Comparison of ENCODE assay signal across 12 cellular contexts in genomic region chr11:102319544-102319943, GRCh38. TPM values are rescaled to one million over a fixed set of nuclear protein-coding genes. Genes with fewer than 3 reads are reported as not detected.
A peak's percentile ranks its signal among the peaks of the same experiment; 100 is the strongest.
DNase-seq lines count a peak whose midpoint lies in the region; ATAC-seq and TF ChIP-seq lines count a peak whose summit lies in the region.
"Had no signal": no experiment of that assay in that cellular context is flagged by ENCODE, and none has a peak within 500 bp of the region (broad histone marks: within the 10 kb centered on the region; RNA-seq: fewer than 3 reads in every experiment).

No MANE protein-coding gene starts in this region.

- H3K9me2 ChIP-seq in MM.1S (replicated peaks; ENCODE audit: insufficient read depth, low read length), result no peaks in the 10 kb centered on the region

- no peak for DNase-seq in activated CD4-positive, alpha-beta T cell treated with anti-CD3 and anti-CD28 coated beads, Interleukin-2, amount 10 ng/mL, durations not matched to agents 7 days and 5 days
- DNase-seq in activated CD4-positive, alpha-beta T cell treated with anti-CD3 and anti-CD28 coated beads, Interleukin-2, amount 50 U/mL, for 48 hours, result no peak
- DNase-seq in MM.1S, result no peak
- DNase-seq in coronary artery (ENCODE audit: low spot score), result no peak
- DNase-seq in stimulated activated naive CD8-positive, alpha-beta T cell treated with anti-CD3 and anti-CD28 coated beads, Interleukin-15, amount 100 ng/mL, for 72 hours, result no peak
- DNase-seq in endodermal cell, result no peak
- DNase-seq: ACHN, mucosa of descending colon, retina had no signal

- peaks cover 28% of the 10 kb centered on the region for H3F3A ChIP-seq in MM.1S (ENCODE audit: insufficient read depth, low read length)

- TF ChIP-seq CTCF in MM.1S (IDR thresholded peaks at IDR 0.05; ENCODE audit: low read length) (no peak), coronary artery (IDR thresholded peaks at IDR 0.05) (no peak), endodermal cell (conservative IDR thresholded peaks at IDR 0.05) (no peak)

- CTCF ChIA-PET in activated CD4-positive, alpha-beta T cell treated with anti-CD3 and anti-CD28 coated beads, Interleukin-2, amount 10 ng/mL, durations not matched to agents 7 days and 5 days (lab: Charles Lee), result interaction anchor here (0.7 to 4.8 kb wide), 6 partner anchors 9 to 31 kb away, joined by 3 to 28 read pairs (median 8); no protein-coding TSS in a partner anchor

- H3K4me2 ChIP-seq in MM.1S (ENCODE audit: low read depth, low read length), result peak overlapping the region; percentile 90

- peak overlapping the region; percentile 57 for H3K4me3 ChIP-seq in MM.1S (ENCODE audit: low read length)
- H3K4me3 ChIP-seq in coronary artery, result no peak overlapping the region
- H3K4me3 ChIP-seq in endodermal cell (ENCODE audit: low read length), result no peak overlapping the region
- H3K4me3 ChIP-seq: mucosa of descending colon, thoracic aorta had no signal

- H3K9me3 ChIP-seq in MM.1S (replicated peaks; ENCODE audit: insufficient read depth, low read length), result no peaks in the 10 kb centered on the region
- H3K9me3 ChIP-seq in endodermal cell (ENCODE audit: control insufficient read depth, low read length), result no peaks in the 10 kb centered on the region
- H3K9me3 ChIP-seq: mucosa of descending colon, thoracic aorta had no signal

- no peaks in the 10 kb centered on the region for H4K20me1 ChIP-seq in MM.1S (ENCODE audit: insufficient read depth, low read length)

- H3K27ac Mint-ChIP-seq in activated CD4-positive, alpha-beta T cell treated with anti-CD3 and anti-CD28 coated beads, Interleukin-2, amount 10 ng/mL, durations not matched to agents 7 days and 5 days, result peak overlapping the region; percentile 90
- H3K27ac Mint-ChIP-seq in stimulated activated naive CD8-positive, alpha-beta T cell treated with anti-CD3 and anti-CD28 coated beads, Interleukin-15, amount 100 ng/mL, for 72 hours, result peak overlapping the region; percentile 81 to 85
- no peak overlapping the region for H3K27ac Mint-ChIP-seq in endodermal cell

- H3K79me2 ChIP-seq in MM.1S (ENCODE audit: low read length), result peaks cover 68% of the 10 kb centered on the region

- H3K27ac ChIP-seq in MM.1S (ENCODE audit: low read length) (peak overlapping the region; percentile 47; the same call in 1 of the 2 replicates), coronary artery (peak overlapping the region; percentile 25 to 50), endodermal cell (ENCODE audit: low read depth, low read length) (no peak overlapping the region)

- H3K9ac ChIP-seq in MM.1S (ENCODE audit: low read length) (peak overlapping the region; percentile 53; the same call in 1 of the 2 replicates), endodermal cell (ENCODE audit: extremely low read depth, low read length, poor library complexity, severe bottlenecking) (no peak overlapping the region)

- no peak overlapping the region for H2AFZ ChIP-seq in MM.1S (ENCODE audit: low read length)

- H3K27me3 Mint-ChIP-seq in activated CD4-positive, alpha-beta T cell treated with anti-CD3 and anti-CD28 coated beads, Interleukin-2, amount 10 ng/mL, durations not matched to agents 7 days and 5 days, result no peaks in the 10 kb centered on the region
- no peaks in the 10 kb centered on the region for H3K27me3 Mint-ChIP-seq in stimulated activated naive CD8-positive, alpha-beta T cell treated with anti-CD3 and anti-CD28 coated beads, Interleukin-15, amount 100 ng/mL, for 72 hours
- H3K27me3 Mint-ChIP-seq in endodermal cell (ENCODE audit: insufficient read depth), result peaks cover 27% of the 10 kb centered on the region

- H3K27me3 ChIP-seq in MM.1S (replicated peaks; ENCODE audit: insufficient read depth, low read length), result no peaks in the 10 kb centered on the region
- H3K27me3 ChIP-seq in endodermal cell (ENCODE audit: control insufficient read depth, insufficient read depth, low read length, poor library complexity, severe bottlenecking), result peaks cover 30% of the 10 kb centered on the region

- H3K36me3 Mint-ChIP-seq in activated CD4-positive, alpha-beta T cell treated with anti-CD3 and anti-CD28 coated beads, Interleukin-2, amount 10 ng/mL, durations not matched to agents 7 days and 5 days (ENCODE audit: low read depth), result peaks cover 46% of the 10 kb centered on the region
- no peaks in the 10 kb centered on the region for H3K36me3 Mint-ChIP-seq in endodermal cell (ENCODE audit: low read depth)

- H3K36me3 ChIP-seq in MM.1S (replicated peaks; ENCODE audit: insufficient read depth, low read length), result no peaks in the 10 kb centered on the region; the same call in 1 of the 2 replicates
- H3K36me3 ChIP-seq in endodermal cell (ENCODE audit: control insufficient read depth, insufficient read depth, low read length), result no peaks in the 10 kb centered on the region
- H3K36me3 ChIP-seq: thoracic aorta had no signal

- WGBS in endodermal cell (ENCODE audit: insufficient coverage in 1 of 2, insufficient read length in 1 of 2), 2 experiments, result 96 to 100% methylated on average over 2 of the region's 2 CpGs

- H3K4me1 ChIP-seq in MM.1S (ENCODE audit: low read length) (peaks cover 54% of the 10 kb centered on the region), endodermal cell (ENCODE audit: control insufficient read depth, insufficient read depth, low read length) (no peaks in the 10 kb centered on the region)

- no peak for ATAC-seq in stimulated activated naive CD8-positive, alpha-beta T cell treated with anti-CD3 and anti-CD28 coated beads, Interleukin-15, amount 100 ng/mL, for 72 hours
- ATAC-seq in GM19023 (IDR thresholded peaks at IDR 0.05; ENCODE audit: unreplicated experiment) (no peak), HG03196 (IDR thresholded peaks at IDR 0.05; ENCODE audit: unreplicated experiment) (no peak)
- ATAC-seq: mucosa of descending colon had no signal

- H3K9me3 Mint-ChIP-seq in activated CD4-positive, alpha-beta T cell treated with anti-CD3 and anti-CD28 coated beads, Interleukin-2, amount 10 ng/mL, durations not matched to agents 7 days and 5 days, result no peaks in the 10 kb centered on the region
- no peaks in the 10 kb centered on the region for H3K9me3 Mint-ChIP-seq in stimulated activated naive CD8-positive, alpha-beta T cell treated with anti-CD3 and anti-CD28 coated beads, Interleukin-15, amount 100 ng/mL, for 72 hours
- no peaks in the 10 kb centered on the region for H3K9me3 Mint-ChIP-seq in endodermal cell

- POLR2A ChIA-PET in activated CD4-positive, alpha-beta T cell treated with anti-CD3 and anti-CD28 coated beads, Interleukin-2, amount 10 ng/mL, durations not matched to agents 7 days and 5 days (lab: Charles Lee), result no interaction called here

- H3K4me3 Mint-ChIP-seq in activated CD4-positive, alpha-beta T cell treated with anti-CD3 and anti-CD28 coated beads, Interleukin-2, amount 10 ng/mL, durations not matched to agents 7 days and 5 days, result peak overlapping the region; percentile 91
- H3K4me3 Mint-ChIP-seq in stimulated activated naive CD8-positive, alpha-beta T cell treated with anti-CD3 and anti-CD28 coated beads, Interleukin-15, amount 100 ng/mL, for 72 hours, result peak overlapping the region; percentile 94
- H3K4me3 Mint-ChIP-seq in endodermal cell, result no peak overlapping the region

- peaks cover 77% of the 10 kb centered on the region for H3K4me1 Mint-ChIP-seq in activated CD4-positive, alpha-beta T cell treated with anti-CD3 and anti-CD28 coated beads, Interleukin-2, amount 10 ng/mL, durations not matched to agents 7 days and 5 days
- peaks cover 61% of the 10 kb centered on the region for H3K4me1 Mint-ChIP-seq in stimulated activated naive CD8-positive, alpha-beta T cell treated with anti-CD3 and anti-CD28 coated beads, Interleukin-15, amount 100 ng/mL, for 72 hours
- H3K4me1 Mint-ChIP-seq in endodermal cell, result peaks cover 7% of the 10 kb centered on the region

RNA-seq across cellular contexts. Expression of gene BIRC3, which starts 2.3 kb away (rescaled TPM):
- total RNA-seq in activated CD4-positive, alpha-beta T cell treated with anti-CD3 and anti-CD28 coated beads, Interleukin-2, amount 10 ng/mL, durations not matched to agents 7 days and 5 days, result 10 to 100 TPM; 33.1 to 39.6 TPM
- under 1 TPM; 0.04 to 0.07 TPM for total RNA-seq in endodermal cell
- 0.18 TPM for polyA plus RNA-seq in endodermal cell (2013, experiment 1 of 2)
- 0.41 TPM for polyA plus RNA-seq in endodermal cell (2013, experiment 2 of 2)

RNA-seq across cellular contexts. Expression of gene BIRC2, which starts 27.5 kb away (rescaled TPM):
- total RNA-seq in activated CD4-positive, alpha-beta T cell treated with anti-CD3 and anti-CD28 coated beads, Interleukin-2, amount 10 ng/mL, durations not matched to agents 7 days and 5 days, result 10 to 100 TPM; 34.9 to 41.2 TPM
- 10 to 100 TPM; 45.4 to 55.3 TPM for total RNA-seq in endodermal cell
- 50.3 TPM for polyA plus RNA-seq in endodermal cell (2013, experiment 1 of 2)
- 37.7 TPM for polyA plus RNA-seq in endodermal cell (2013, experiment 2 of 2)

Comparison
In these comparisons a context has a peak if more than half of its experiments do, and no peak if none do; other contexts are left out.
1. RNA of gene BIRC3, which starts 2.3 kb away (total RNA-seq): 33.1 to 39.6 TPM in activated CD4-positive, alpha-beta T cell treated with anti-CD3 and anti-CD28 coated beads, Interleukin-2, amount 10 ng/mL, durations not matched to agents 7 days and 5 days; 0.04 to 0.07 TPM in endodermal cell; every median in the first group is over 10 times any median in the second.